ENCODE assay signal across 24 cellular contexts in the genomic region with DNA sequence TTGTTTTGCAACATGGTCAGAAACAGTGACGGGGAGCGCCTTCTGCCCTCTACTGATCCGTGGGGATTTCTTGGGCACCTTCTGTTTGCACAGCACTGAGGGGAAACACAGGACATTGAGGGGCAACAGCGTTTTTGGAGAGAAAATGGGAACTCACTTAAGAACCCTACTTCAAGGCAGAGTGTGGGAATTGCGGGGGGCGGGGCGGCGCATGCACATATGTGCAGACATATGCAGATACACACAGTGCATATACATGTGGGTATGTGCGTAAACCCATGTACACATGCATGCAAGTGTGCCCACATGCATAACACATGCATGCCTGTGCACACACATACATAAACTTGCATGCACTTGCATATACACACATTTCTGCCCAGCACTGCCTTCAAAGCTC. TPM values are rescaled to one million over a fixed set of nuclear protein-coding genes. Genes with fewer than 3 reads are reported as not detected.
DNase-seq lines count a peak whose midpoint lies in the region; ATAC-seq lines count a peak whose summit lies in the region.
"Had no signal": no experiment of that assay in that cellular context is flagged by ENCODE, and none has a peak within 500 bp of the region (broad histone marks: within the 10 kb centered on the region; RNA-seq: fewer than 3 reads in every experiment).

No MANE protein-coding gene starts in this region.

- H3K9me3 Mint-ChIP-seq in activated naive CD4-positive, alpha-beta T cell treated with anti-CD3 and anti-CD28 coated beads, Interleukin-2, amount 50 U/mL, for 24 hours = no peaks in the 10 kb centered on the region
- H3K9me3 Mint-ChIP-seq in activated CD4-positive, alpha-beta memory T cell treated with anti-CD3 and anti-CD28 coated beads for 36 hours = no peaks in the 10 kb centered on the region
- no peaks in the 10 kb centered on the region for H3K9me3 Mint-ChIP-seq in stimulated activated effector memory CD8-positive, alpha-beta T cell treated with anti-CD3 and anti-CD28 coated beads, Interleukin-12 subunit alpha, Interleukin-12 subunit beta, amount 100 ng/mL, for 72 hours

- DNase-seq in activated naive CD4-positive, alpha-beta T cell treated with Interleukin-2 at 50 U/mL for 16 hours = no peak
- DNase-seq in activated CD4-positive, alpha-beta memory T cell treated with anti-CD3 and anti-CD28 coated beads for 36 hours = no peak
- no peak for DNase-seq in effector memory CD4-positive, alpha-beta T cell
- DNase-seq in stimulated activated effector memory CD8-positive, alpha-beta T cell treated with anti-CD3 and anti-CD28 coated beads, Interleukin-12 subunit alpha, Interleukin-12 subunit beta, amount 100 ng/mL, for 72 hours (ENCODE audit: low spot score in 2 of 2) = no peak
- no peak for DNase-seq in stimulated activated CD8-positive, alpha-beta memory T cell treated with anti-CD3 and anti-CD28 coated beads, Interleukin-4, amount 100 ng/mL, for 48 hours
- no peak for DNase-seq in NCI-H2227 (lab: John Stamatoyannopoulos, UW; ENCODE audit: unreplicated experiment)
- DNase-seq: activated T-cell treated with anti-CD3 and anti-CD28 coated beads, Interleukin-2, amount 50 U/mL, for 48 hours; brain microvascular endothelial cell; C1 segment of cervical spinal cord; EL; foreskin melanocyte; mesenchymal stem cell; NCI-H1048; NCI-H187 treated with DMSO at 0.1 percent for 48 hours; NCI-H526 treated with DMSO at 0.1 percent for 48 hours; RPMI8226; stimulated activated CD4-positive, alpha-beta T cell treated with anti-CD3 and anti-CD28 coated beads, Interleukin-2, amount 100 ng/mL, for 48 hours; stomach; tibial artery had no signal

- peaks cover 40% of the 10 kb centered on the region for H3K36me3 Mint-ChIP-seq in activated naive CD4-positive, alpha-beta T cell treated with anti-CD3 and anti-CD28 coated beads, Interleukin-2, amount 50 U/mL, for 24 hours
- peaks cover 83% of the 10 kb centered on the region for H3K36me3 Mint-ChIP-seq in activated CD4-positive, alpha-beta memory T cell treated with anti-CD3 and anti-CD28 coated beads for 36 hours
- H3K36me3 Mint-ChIP-seq in stimulated activated effector memory CD8-positive, alpha-beta T cell treated with anti-CD3 and anti-CD28 coated beads, Interleukin-12 subunit alpha, Interleukin-12 subunit beta, amount 100 ng/mL, for 72 hours = peaks cover 96% of the 10 kb centered on the region

- H3K4me1 ChIP-seq in effector memory CD4-positive, alpha-beta T cell (ENCODE audit: control insufficient read depth, insufficient read depth, low read length, poor library complexity, severe bottlenecking) = peaks cover 63% of the 10 kb centered on the region
- H3K4me1 ChIP-seq: esophagus muscularis mucosa, tibial artery had no signal

- H3K27me3 Mint-ChIP-seq in activated naive CD4-positive, alpha-beta T cell treated with anti-CD3 and anti-CD28 coated beads, Interleukin-2, amount 50 U/mL, for 24 hours = no peaks in the 10 kb centered on the region
- no peaks in the 10 kb centered on the region for H3K27me3 Mint-ChIP-seq in activated CD4-positive, alpha-beta memory T cell treated with anti-CD3 and anti-CD28 coated beads for 36 hours

- H3K27ac ChIP-seq in effector memory CD4-positive, alpha-beta T cell (ENCODE audit: insufficient read depth, low read length, poor library complexity, severe bottlenecking) = peak overlapping the region; percentile 63
- H3K27ac ChIP-seq: brain microvascular endothelial cell, esophagus muscularis mucosa, stomach, tibial artery had no signal

- CTCF ChIA-PET in activated CD4-positive, alpha-beta memory T cell treated with anti-CD3 and anti-CD28 coated beads for 36 hours (lab: Charles Lee) = interaction anchor here (0.7 to 2.9 kb wide), 5 partner anchors 16 to 57 kb away, joined by 3 to 18 read pairs (median 3); a partner anchor contains a TSS

- no peaks in the 10 kb centered on the region for H3K27me3 ChIP-seq in effector memory CD4-positive, alpha-beta T cell (replicated peaks; ENCODE audit: control insufficient read depth, insufficient read depth, low read length, poor library complexity, severe bottlenecking)
- H3K27me3 ChIP-seq: brain microvascular endothelial cell, esophagus muscularis mucosa, stomach, tibial artery had no signal

- ATAC-seq in stimulated activated effector memory CD8-positive, alpha-beta T cell treated with anti-CD3 and anti-CD28 coated beads, Interleukin-12 subunit alpha, Interleukin-12 subunit beta, amount 100 ng/mL, for 72 hours = no peak
- no peak for ATAC-seq in GM19455 (IDR thresholded peaks at IDR 0.05; ENCODE audit: unreplicated experiment)

- H3K36me3 ChIP-seq in effector memory CD4-positive, alpha-beta T cell (ENCODE audit: control insufficient read depth, insufficient read depth, low read length) = peaks cover 72% of the 10 kb centered on the region

- POLR2A ChIA-PET in activated CD4-positive, alpha-beta memory T cell treated with anti-CD3 and anti-CD28 coated beads for 36 hours (lab: Charles Lee) = interaction anchor here (1.8 kb wide), 1 partner anchor 9 kb away, joined by 5 read pairs; no protein-coding TSS in a partner anchor

- H3K27ac Mint-ChIP-seq in activated naive CD4-positive, alpha-beta T cell treated with anti-CD3 and anti-CD28 coated beads, Interleukin-2, amount 50 U/mL, for 24 hours = peak overlapping the region; percentile 53
- peak overlapping the region; percentile 10 for H3K27ac Mint-ChIP-seq in activated CD4-positive, alpha-beta memory T cell treated with anti-CD3 and anti-CD28 coated beads for 36 hours
- peak overlapping the region; percentile 84 for H3K27ac Mint-ChIP-seq in stimulated activated effector memory CD8-positive, alpha-beta T cell treated with anti-CD3 and anti-CD28 coated beads, Interleukin-12 subunit alpha, Interleukin-12 subunit beta, amount 100 ng/mL, for 72 hours

- H3K9me3 ChIP-seq in effector memory CD4-positive, alpha-beta T cell (ENCODE audit: control insufficient read depth, low read length) = no peaks in the 10 kb centered on the region
- H3K9me3 ChIP-seq: esophagus muscularis mucosa, stomach, tibial artery had no signal

- peak overlapping the region; percentile 37 for H3K4me3 Mint-ChIP-seq in activated naive CD4-positive, alpha-beta T cell treated with anti-CD3 and anti-CD28 coated beads, Interleukin-2, amount 50 U/mL, for 24 hours
- H3K4me3 Mint-ChIP-seq in activated CD4-positive, alpha-beta memory T cell treated with anti-CD3 and anti-CD28 coated beads for 36 hours = no peak overlapping the region
- no peak overlapping the region for H3K4me3 Mint-ChIP-seq in stimulated activated effector memory CD8-positive, alpha-beta T cell treated with anti-CD3 and anti-CD28 coated beads, Interleukin-12 subunit alpha, Interleukin-12 subunit beta, amount 100 ng/mL, for 72 hours

- intact Hi-C loops in activated CD4-positive, alpha-beta memory T cell treated with anti-CD3 and anti-CD28 coated beads for 36 hours (cut with micrococcal nuclease) = no loop called here

- H3K4me3 ChIP-seq in effector memory CD4-positive, alpha-beta T cell (ENCODE audit: insufficient read depth, low read depth, low read length, poor library complexity, severe bottlenecking) = no peak overlapping the region
- H3K4me3 ChIP-seq: esophagus muscularis mucosa, stomach, tibial artery had no signal

- peaks cover 95% of the 10 kb centered on the region for H3K4me1 Mint-ChIP-seq in activated naive CD4-positive, alpha-beta T cell treated with anti-CD3 and anti-CD28 coated beads, Interleukin-2, amount 50 U/mL, for 24 hours
- H3K4me1 Mint-ChIP-seq in activated CD4-positive, alpha-beta memory T cell treated with anti-CD3 and anti-CD28 coated beads for 36 hours (ENCODE audit: low read depth) = peaks cover 87% of the 10 kb centered on the region
- peaks cover 86% of the 10 kb centered on the region for H3K4me1 Mint-ChIP-seq in stimulated activated effector memory CD8-positive, alpha-beta T cell treated with anti-CD3 and anti-CD28 coated beads, Interleukin-12 subunit alpha, Interleukin-12 subunit beta, amount 100 ng/mL, for 72 hours

RNA-seq across cellular contexts. Expression of a gene that starts 32.3 kb away (rescaled TPM):
- 100 to 1,000 TPM; 151 to 167 TPM for total RNA-seq in activated CD4-positive, alpha-beta memory T cell treated with anti-CD3 and anti-CD28 coated beads for 36 hours

RNA-seq across cellular contexts. Expression of a gene that starts 59.9 kb away (rescaled TPM):
- total RNA-seq in activated CD4-positive, alpha-beta memory T cell treated with anti-CD3 and anti-CD28 coated beads for 36 hours = not detected
- total RNA-seq: renal cortical epithelial cell; T-helper 2 cell treated with Interferon-gamma antibody and Interleukin-4, amounts not matched to agents 100 ng/mL and 5 ng/mL, for 36 hours had no signal

Comparison
In these comparisons a context has a peak if more than half of its experiments do, and no peak if none do; other contexts are left out.
1. H3K27ac Mint-ChIP-seq: peak in every context shown above with its lines; median percentile 84 in stimulated activated effector memory CD8-positive, alpha-beta T cell treated with anti-CD3 and anti-CD28 coated beads, Interleukin-12 subunit alpha, Interleukin-12 subunit beta, amount 100 ng/mL, for 72 hours; 53 in activated naive CD4-positive, alpha-beta T cell treated with anti-CD3 and anti-CD28 coated beads, Interleukin-2, amount 50 U/mL, for 24 hours; 10 in activated CD4-positive, alpha-beta memory T cell treated with anti-CD3 and anti-CD28 coated beads for 36 hours.